Comparison of ENCODE assay signal across 20 cellular contexts in the genomic region with DNA sequence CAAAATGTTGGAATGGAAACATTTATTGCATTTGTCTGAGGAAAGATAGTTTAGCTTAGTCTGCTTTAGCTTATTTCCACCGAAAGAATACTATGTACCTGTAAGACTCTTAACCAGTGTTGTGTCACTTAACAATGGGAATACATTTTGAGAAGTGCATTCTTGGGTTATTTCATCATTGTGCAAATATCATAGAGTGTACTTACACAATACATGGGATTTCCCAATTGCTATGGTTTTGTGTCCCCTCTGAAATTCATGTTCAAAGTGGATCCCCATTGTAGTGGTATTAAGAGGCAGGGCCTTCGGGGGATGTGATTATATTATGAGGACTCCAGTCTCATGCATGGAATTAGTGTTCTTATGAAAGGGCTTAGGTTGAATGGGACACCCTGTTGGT.
DNase-seq lines count a peak whose midpoint lies in the region; ATAC-seq and TF ChIP-seq lines count a peak whose summit lies in the region.
"Had no signal": no experiment of that assay in that cellular context is flagged by ENCODE, and none has a peak within 500 bp of the region (broad histone marks: within the 10 kb centered on the region; RNA-seq: fewer than 3 reads in every experiment).

No MANE protein-coding gene starts in this region.

- intact Hi-C loops in heart left ventricle (cut with DNase I) = no loop called here

- TF ChIP-seq CTCF in GM23338 (conservative IDR thresholded peaks at IDR 0.05; ENCODE audit: low read depth in 2 of 2) = no peak
- no peak for TF ChIP-seq CTCF in heart left ventricle (IDR thresholded peaks at IDR 0.05)

- H3K4me3 ChIP-seq in GM23338 (no peak overlapping the region), skeletal muscle cell (ENCODE audit: low read depth, low read length) (no peak overlapping the region), heart left ventricle (no peak overlapping the region)
- H3K4me3 ChIP-seq: BLaER1 treated with 17β-estradiol and CSF1 and Interleukin-3, amounts not matched to agents 10 nM and 100 nM; esophagus muscularis mucosa had no signal

- peak overlapping the region; percentile 50; the same call in 1 of the 2 replicates for H3K27ac Mint-ChIP-seq in GM23338
- H3K27ac Mint-ChIP-seq: activated CD4-positive, alpha-beta T cell treated with anti-CD3 and anti-CD28 coated beads for 36 hours; activated T-helper 17 cell treated with anti-CD3 and anti-CD28 coated beads, Interleukin-2, amount 50 U/mL, for 72 hours; mesothelial cell of epicardium; nephron progenitor cell; progenitor cell of endocrine pancreas had no signal

- TF ChIP-seq POLR2A in heart left ventricle (IDR thresholded peaks at IDR 0.05) = no peak

- H3K36me3 ChIP-seq in GM23338 (ENCODE audit: insufficient read depth) = no peaks in the 10 kb centered on the region
- H3K36me3 ChIP-seq in heart left ventricle = no peaks in the 10 kb centered on the region
- H3K36me3 ChIP-seq: BLaER1 treated with 17β-estradiol and CSF1 and Interleukin-3, amounts not matched to agents 10 nM and 100 nM; esophagus muscularis mucosa had no signal

- H3K4me1 Mint-ChIP-seq in GM23338 = peaks cover 6% of the 10 kb centered on the region; the same call in 1 of the 3 replicates
- H3K4me1 Mint-ChIP-seq: activated CD4-positive, alpha-beta T cell treated with anti-CD3 and anti-CD28 coated beads for 36 hours; activated T-helper 17 cell treated with anti-CD3 and anti-CD28 coated beads, Interleukin-2, amount 50 U/mL, for 72 hours had no signal

- 86 to 90% (median 88%) methylated on average over 2 of the region's 2 CpGs for WGBS in heart left ventricle, 4 donors

- no peaks in the 10 kb centered on the region for H3K9me3 Mint-ChIP-seq in GM23338
- H3K9me3 Mint-ChIP-seq: activated T-helper 17 cell treated with anti-CD3 and anti-CD28 coated beads, Interleukin-2, amount 50 U/mL, for 72 hours; nephron progenitor cell had no signal

- no peaks in the 10 kb centered on the region for H3K79me2 ChIP-seq in GM23338 (replicated peaks; ENCODE audit: insufficient read depth)

- H3K9me3 ChIP-seq in heart left ventricle = no peaks in the 10 kb centered on the region
- H3K9me3 ChIP-seq: BLaER1 treated with 17β-estradiol and CSF1 and Interleukin-3, amounts not matched to agents 10 nM and 100 nM; esophagus muscularis mucosa had no signal

- no peak overlapping the region for H3K4me3 Mint-ChIP-seq in GM23338
- H3K4me3 Mint-ChIP-seq: activated CD4-positive, alpha-beta T cell treated with anti-CD3 and anti-CD28 coated beads for 36 hours; activated T-helper 17 cell treated with anti-CD3 and anti-CD28 coated beads, Interleukin-2, amount 50 U/mL, for 72 hours; mesothelial cell of epicardium; nephron progenitor cell had no signal

- 0 out of 2 replicates have a peak, but pooled peaks cover 2% of the 10 kb centered on the region for H3K9me2 ChIP-seq in GM23338 (ENCODE audit: insufficient read depth)

- no peak overlapping the region for H3K4me2 ChIP-seq in GM23338
- H3K4me2 ChIP-seq: BLaER1 treated with 17β-estradiol and CSF1 and Interleukin-3, amounts not matched to agents 10 nM and 100 nM had no signal

- H3K36me3 Mint-ChIP-seq in GM23338 (ENCODE audit: low read depth) = no peaks in the 10 kb centered on the region
- H3K36me3 Mint-ChIP-seq: mesothelial cell of epicardium had no signal

- no peaks in the 10 kb centered on the region for H3F3A ChIP-seq in GM23338 (replicated peaks; ENCODE audit: low read depth)

- H3K27ac ChIP-seq in GM23338 (ENCODE audit: low read depth) (no peak overlapping the region), epithelial cell of prostate (peak overlapping the region; percentile 27), heart left ventricle (no peak overlapping the region)
- H3K27ac ChIP-seq: BLaER1 treated with 17β-estradiol and CSF1 and Interleukin-3, amounts not matched to agents 10 nM and 100 nM; esophagus muscularis mucosa had no signal

- H3K4me1 ChIP-seq in GM23338 (ENCODE audit: insufficient read depth) (peaks cover 4% of the 10 kb centered on the region; the same call in 1 of the 2 replicates), heart left ventricle (no peaks in the 10 kb centered on the region)
- H3K4me1 ChIP-seq: BLaER1 treated with 17β-estradiol and CSF1 and Interleukin-3, amounts not matched to agents 10 nM and 100 nM; esophagus muscularis mucosa had no signal

- H2AFZ ChIP-seq in GM23338 = no peak overlapping the region

- no peak for ATAC-seq in GM23338
- no peak for ATAC-seq in heart left ventricle
- ATAC-seq in HG02623 (IDR thresholded peaks at IDR 0.05; ENCODE audit: unreplicated experiment) = no peak
- ATAC-seq: activated CD4-positive, alpha-beta T cell treated with anti-CD3 and anti-CD28 coated beads for 36 hours; activated T-helper 17 cell treated with anti-CD3 and anti-CD28 coated beads, Interleukin-2, amount 50 U/mL, for 72 hours; Panc1 had no signal

- H4K20me1 ChIP-seq in GM23338 (replicated peaks; ENCODE audit: insufficient read depth) = no peaks in the 10 kb centered on the region
- H4K20me1 ChIP-seq: BLaER1 treated with 17β-estradiol and CSF1 and Interleukin-3, amounts not matched to agents 10 nM and 100 nM had no signal

- DNase-seq in GM23338 (ENCODE audit: low spot score) (no peak), NCI-H226 (peak; percentile 17), epithelial cell of prostate (ENCODE audit: low read depth, low spot score) (peak; percentile 12), skeletal muscle cell (ENCODE audit: low read depth) (peak; percentile 38), heart left ventricle (no peak), NCI-H1930 (lab: John Stamatoyannopoulos, UW) (no peak)
- DNase-seq: activated CD4-positive, alpha-beta T cell treated with anti-CD3 and anti-CD28 coated beads for 36 hours; hypothalamus; NCI-H1092 treated with DMSO at 0.1 percent for 48 hours; NCI-H2171; NCI-H748 treated with DMSO at 0.1 percent for 48 hours; nephron progenitor cell; stimulated activated CD4-positive, alpha-beta T cell treated with anti-CD3 and anti-CD28 coated beads, Interleukin-4, amount 100 ng/mL, for 4 hours had no signal

- no peaks in the 10 kb centered on the region for H3K27me3 ChIP-seq in GM23338 (ENCODE audit: insufficient read depth)
- H3K27me3 ChIP-seq in heart left ventricle = no peaks in the 10 kb centered on the region
- H3K27me3 ChIP-seq: BLaER1 treated with 17β-estradiol and CSF1 and Interleukin-3, amounts not matched to agents 10 nM and 100 nM; esophagus muscularis mucosa had no signal

- no peaks in the 10 kb centered on the region for H3K27me3 Mint-ChIP-seq in GM23338 (ENCODE audit: insufficient read depth, low read depth, poor library complexity)
- H3K27me3 Mint-ChIP-seq: progenitor cell of endocrine pancreas had no signal

TF ChIP-seq in GM23338, 12 proteins besides CTCF, POLR2A, EP300 and RAD21:
- TF ChIP-seq ZNF331 (CRISPR knock-in tag; IDR thresholded peaks at IDR 0.05; ENCODE audit: low read depth) (no peak), JUNB (IDR thresholded peaks at IDR 0.05; ENCODE audit: unreplicated experiment) (no peak)

Comparison
In these comparisons a context has a peak if more than half of its experiments do, and no peak if none do; other contexts are left out.
1. DNase-seq: peak in NCI-H226 (single experiment), epithelial cell of prostate (single experiment) and skeletal muscle cell (single experiment); none in GM23338 (single experiment), heart left ventricle (0 of 5) and NCI-H1930 (0 of 2).